Comparison of ENCODE assay signal across 8 cellular contexts in genomic region chr17:4968916-4969550, GRCh38. TPM values are rescaled to one million over a fixed set of nuclear protein-coding genes. Genes with fewer than 3 reads are reported as not detected.
A peak's percentile ranks its signal among the peaks of the same experiment; 100 is the strongest.
DNase-seq lines count a peak whose midpoint lies in the region; ATAC-seq and TF ChIP-seq lines count a peak whose summit lies in the region.

No MANE protein-coding gene starts in this region.

- H3K4me1 Mint-ChIP-seq in activated naive CD8-positive, alpha-beta T cell treated with anti-CD3 and anti-CD28 coated beads, Interleukin-2, amount 50 U/mL, for 24 hours: peaks cover 44% of the 10 kb centered on the region
- H3K4me1 Mint-ChIP-seq in immature natural killer cell: peaks cover 14% of the 10 kb centered on the region in 2 donors

- H3K27me3 ChIP-seq in BLaER1 (no peaks in the 10 kb centered on the region), HUES64 (ENCODE audit: insufficient read depth, low read length) (0 out of 2 replicates have a peak, but pooled peaks cover under 1% of the 10 kb centered on the region), stomach (no peaks in the 10 kb centered on the region)

- no peak for TF ChIP-seq EP300 in stomach (IDR thresholded peaks at IDR 0.05)

- DNase-seq in activated naive CD8-positive, alpha-beta T cell treated with anti-CD3 and anti-CD28 coated beads, Interleukin-2, amount 50 U/mL, for 24 hours: peak; percentile 64
- DNase-seq in iris pigment epithelial cell (ENCODE audit: low read depth) (peak; percentile 97), stomach (no peak), immature natural killer cell (no peak), NCI-H187 (lab: John Stamatoyannopoulos, UW) (no peak)

- peaks cover 43% of the 10 kb centered on the region for H3K36me3 Mint-ChIP-seq in activated naive CD8-positive, alpha-beta T cell treated with anti-CD3 and anti-CD28 coated beads, Interleukin-2, amount 50 U/mL, for 24 hours (ENCODE audit: low read depth)
- H3K36me3 Mint-ChIP-seq in immature natural killer cell: peaks cover 0 to 9% (median 3%) of the 10 kb centered on the region in 3 donors

- H3K27me3 Mint-ChIP-seq in activated naive CD8-positive, alpha-beta T cell treated with anti-CD3 and anti-CD28 coated beads, Interleukin-2, amount 50 U/mL, for 24 hours: peaks cover 4% of the 10 kb centered on the region
- peaks cover 0 to 2% (median 0%) of the 10 kb centered on the region in 3 donors for H3K27me3 Mint-ChIP-seq in immature natural killer cell (ENCODE audit: low read depth in 3 of 3)

- peak overlapping the region; percentile 99 for H3K4me2 ChIP-seq in BLaER1

- H3K4me1 ChIP-seq in BLaER1 (peaks cover 36% of the 10 kb centered on the region), HUES64 (ENCODE audit: insufficient read depth, low read length) (peaks cover 11% of the 10 kb centered on the region; the same call in 1 of the 2 replicates), stomach (peaks cover 28 to 60% (median 39%) of the 10 kb centered on the region in 4 donors)

- intact Hi-C loops in stomach (cut with DNase I; ENCODE audit: low total_unique reads): no loop called here

- ATAC-seq in activated naive CD8-positive, alpha-beta T cell treated with anti-CD3 and anti-CD28 coated beads, Interleukin-2, amount 50 U/mL, for 24 hours: peak; percentile 48
- no peak for ATAC-seq in HG03108 (IDR thresholded peaks at IDR 0.05; ENCODE audit: unreplicated experiment)

- H3K9me3 Mint-ChIP-seq in activated naive CD8-positive, alpha-beta T cell treated with anti-CD3 and anti-CD28 coated beads, Interleukin-2, amount 50 U/mL, for 24 hours: no peaks in the 10 kb centered on the region
- no peaks in the 10 kb centered on the region for H3K9me3 Mint-ChIP-seq in immature natural killer cell

- TF ChIP-seq CTCF in stomach (IDR thresholded peaks at IDR 0.05): no peak

- no peak overlapping the region for H3K27ac Mint-ChIP-seq in activated naive CD8-positive, alpha-beta T cell treated with anti-CD3 and anti-CD28 coated beads, Interleukin-2, amount 50 U/mL, for 24 hours
- H3K27ac Mint-ChIP-seq in immature natural killer cell: peak overlapping the region in 2 of 6 donors; percentile 34 to 68

- peak overlapping the region; percentile 81 for H3K27ac ChIP-seq in BLaER1
- peak overlapping the region; percentile 95 for H3K27ac ChIP-seq in HUES64 (ENCODE audit: low read depth, low read length)
- H3K27ac ChIP-seq in stomach: peak overlapping the region; percentile 93 to 97 (median 94)

- no peaks in the 10 kb centered on the region for H4K20me1 ChIP-seq in BLaER1

- H3K9ac ChIP-seq in BLaER1 (peak overlapping the region; percentile 83), HUES64 (ENCODE audit: low read depth, low read length) (peak overlapping the region; percentile 88)

- H3K4me3 Mint-ChIP-seq in activated naive CD8-positive, alpha-beta T cell treated with anti-CD3 and anti-CD28 coated beads, Interleukin-2, amount 50 U/mL, for 24 hours: no peak overlapping the region
- H3K4me3 Mint-ChIP-seq in immature natural killer cell: no peak overlapping the region

- H3K9me3 ChIP-seq in BLaER1 (no peaks in the 10 kb centered on the region), HUES64 (ENCODE audit: insufficient read depth, low read depth, low read length) (no peaks in the 10 kb centered on the region), stomach (no peaks in the 10 kb centered on the region)

- WGBS in HUES64: 12% methylated on average over 20 of the region's 20 CpGs
- 58 to 69% (median 67%) methylated on average over 20 of the region's 20 CpGs for WGBS in stomach, 5 donors

- H3K36me3 ChIP-seq in BLaER1 (peaks cover 63% of the 10 kb centered on the region), HUES64 (ENCODE audit: insufficient read depth, low read length) (peaks cover 6% of the 10 kb centered on the region), stomach (peaks cover 30 to 52% (median 50%) of the 10 kb centered on the region in 4 donors)

- H3K4me3 ChIP-seq in BLaER1 (peak overlapping the region; percentile 75), HUES64 (ENCODE audit: low read length) (peak overlapping the region; percentile 73), stomach (peak overlapping the region; percentile 64 to 74 (median 66))

- no peak for TF ChIP-seq POLR2A in stomach (IDR thresholded peaks at IDR 0.05)

RNA-seq across cellular contexts. Expression of gene SPAG7, which starts 1.4 kb away (rescaled TPM):
- polyA plus RNA-seq in HUES64 (2013, experiment 1 of 2): 73.1 TPM
- 89.2 TPM for polyA plus RNA-seq in HUES64 (2013, experiment 2 of 2)
- 100 to 1,000 TPM in 1 of 5 donors, 10 to 100 TPM in 4; 17.5 to 133 (median 51.8) TPM for total RNA-seq in stomach
- polyA plus RNA-seq in stomach: 10 to 100 TPM; 76.4 to 85.8 (median 78.5) TPM
- polyA plus RNA-seq in immature natural killer cell: 100 to 1,000 TPM; 117 to 164 (median 155) TPM

RNA-seq across cellular contexts. Expression of gene ENO3, which starts 18.1 kb away (rescaled TPM):
- 14.8 TPM for polyA plus RNA-seq in HUES64 (2013, experiment 1 of 2)
- 18.8 TPM for polyA plus RNA-seq in HUES64 (2013, experiment 2 of 2)
- total RNA-seq in stomach: 10 to 100 TPM in 1 of 5 donors, 1 to 10 TPM in 3, not detected in 1; 1.8 to 12.1 (median 5.8) TPM
- polyA plus RNA-seq in stomach: 10 to 100 TPM in 1 of 3 donors, 1 to 10 TPM in 2; 6.6 to 11.3 (median 10.0) TPM
- polyA plus RNA-seq in immature natural killer cell: 1 to 10 TPM; 1.6 to 4.2 (median 4.1) TPM

RNA-seq across cellular contexts. Expression of gene CAMTA2, which starts 18.4 kb away (rescaled TPM):
- 5.4 TPM for polyA plus RNA-seq in HUES64 (2013, experiment 1 of 2)
- polyA plus RNA-seq in HUES64 (2013, experiment 2 of 2): 5.1 TPM
- 100 to 1,000 TPM in 2 of 5 donors, 10 to 100 TPM in 2, 1 to 10 TPM in 1; 8.1 to 202 (median 82.1) TPM for total RNA-seq in stomach
- polyA plus RNA-seq in stomach (10 to 100 TPM; 28.0 to 52.7 (median 41.4) TPM), immature natural killer cell (10 to 100 TPM in 2 of 3 donors, 1 to 10 TPM in 1; 2.5 to 22.9 (median 12.0) TPM)

RNA-seq across cellular contexts. Expression of gene PFN1, which starts 20.7 kb away (rescaled TPM):
- 1,291 TPM for polyA plus RNA-seq in HUES64 (2013, experiment 1 of 2)
- 1,164 TPM for polyA plus RNA-seq in HUES64 (2013, experiment 2 of 2)
- total RNA-seq in stomach: 100 to 1,000 TPM; 218 to 690 (median 514) TPM
- 100 to 1,000 TPM; 587 to 789 (median 610) TPM for polyA plus RNA-seq in stomach
- polyA plus RNA-seq in immature natural killer cell: 1,000 to 10,000 TPM; 3,573 to 4,444 (median 3,740) TPM

RNA-seq across cellular contexts. Expression of gene INCA1, which starts 28.3 kb away (rescaled TPM):
- polyA plus RNA-seq in HUES64 (2013, experiment 1 of 2): 0.90 TPM
- 0.51 TPM for polyA plus RNA-seq in HUES64 (2013, experiment 2 of 2)
- 1 to 10 TPM in 2 of 5 donors, not detected in 3; 1.3 to 6.1 TPM for total RNA-seq in stomach
- polyA plus RNA-seq in stomach (1 to 10 TPM; 1.4 to 2.7 (median 1.6) TPM), immature natural killer cell (under 1 TPM in 2 of 3 donors, not detected in 1; 0.29 to 0.35 TPM)

Comparison
In these comparisons a context has a peak if more than half of its experiments do, and no peak if none do; other contexts are left out.
1. DNase-seq: peak in activated naive CD8-positive, alpha-beta T cell treated with anti-CD3 and anti-CD28 coated beads, Interleukin-2, amount 50 U/mL, for 24 hours (single experiment) and iris pigment epithelial cell (single experiment); none in stomach (single experiment), immature natural killer cell (0 of 3) and NCI-H187 (0 of 2).
2. Peak in every context shown above with its lines, with median percentiles within 50 percentile points of each other: H3K27ac ChIP-seq and H3K4me3 ChIP-seq.